Comparison of ENCODE assay signal across 2 cellular contexts in genomic region chr2:96315005-96315399, GRCh38.
TF ChIP-seq lines count a peak whose summit lies in the region.

No MANE protein-coding gene starts in this region.

TF ChIP-seq in SK-N-SH treated with all-trans-retinoic acid at 6 μM for 48 hours, 23 proteins besides CTCF, POLR2A, EP300 and RAD21:
- no peak for TF ChIP-seq PATZ1 (CRISPR knock-in tag; IDR thresholded peaks at IDR 0.05; ENCODE audit: borderline replicate concordance)
- no peak for TF ChIP-seq CSDC2 (CRISPR knock-in tag; IDR thresholded peaks at IDR 0.05)
- TF ChIP-seq TSHZ2 (CRISPR knock-in tag; IDR thresholded peaks at IDR 0.05): no peak
- no peak for TF ChIP-seq ZNF70 (CRISPR knock-in tag; IDR thresholded peaks at IDR 0.05)
- TF ChIP-seq ZNF565 (CRISPR knock-in tag; conservative IDR thresholded peaks at IDR 0.05; ENCODE audit: low read depth): no peak
- TF ChIP-seq ISL1 (CRISPR knock-in tag; IDR thresholded peaks at IDR 0.05): no peak
- TF ChIP-seq SNAI2 (CRISPR knock-in tag; IDR thresholded peaks at IDR 0.05): no peak
- TF ChIP-seq TOX (CRISPR knock-in tag; IDR thresholded peaks at IDR 0.05; ENCODE audit: borderline replicate concordance): no peak

TF ChIP-seq in endothelial cell of umbilical vein, 7 proteins besides CTCF, POLR2A, EP300 and RAD21:
- TF ChIP-seq MYC (IDR thresholded peaks at IDR 0.05; ENCODE audit: low read depth, low read length) (no peak), JUN (IDR thresholded peaks at IDR 0.05; ENCODE audit: borderline replicate concordance, insufficient read depth, insufficient read length, low read depth) (no peak), FOS (IDR thresholded peaks at IDR 0.05; ENCODE audit: borderline replicate concordance, insufficient read depth, low read length) (no peak), EZH2 (IDR thresholded peaks at IDR 0.05; ENCODE audit: borderline replicate concordance, low read depth, low read length, severe bottlenecking) (no peak), MAX (IDR thresholded peaks at IDR 0.05; ENCODE audit: insufficient read depth, insufficient read length) (no peak)
